Comparison of ENCODE assay signal across 15 cellular contexts in genomic region chr10:5971886-5972285, GRCh38. TPM values are rescaled to one million over a fixed set of nuclear protein-coding genes. Genes with fewer than 3 reads are reported as not detected.
DNase-seq lines count a peak whose midpoint lies in the region; ATAC-seq and TF ChIP-seq lines count a peak whose summit lies in the region.
"Had no signal": no experiment of that assay in that cellular context is flagged by ENCODE, and none has a peak within 500 bp of the region (broad histone marks: within the 10 kb centered on the region; RNA-seq: fewer than 3 reads in every experiment).

No MANE protein-coding gene starts in this region.

- no peaks in the 10 kb centered on the region for H3K27me3 ChIP-seq in CD4-positive, alpha-beta memory T cell (ENCODE audit: insufficient read depth, low read length)
- H3K27me3 ChIP-seq in esophagus squamous epithelium (no peaks in the 10 kb centered on the region), sigmoid colon (no peaks in the 10 kb centered on the region)

- peak overlapping the region in 6 of 8 donors; percentile 10 to 80 (median 64) for H3K4me3 Mint-ChIP-seq in CD4-positive, alpha-beta memory T cell
- H3K4me3 Mint-ChIP-seq: neural progenitor cell had no signal

- no peaks in the 10 kb centered on the region for H3K9me3 Mint-ChIP-seq in CD4-positive, alpha-beta memory T cell
- H3K9me3 Mint-ChIP-seq: immature natural killer cell had no signal

- peak overlapping the region; percentile 51 to 88 (median 76) for H3K27ac Mint-ChIP-seq in CD4-positive, alpha-beta memory T cell
- H3K27ac Mint-ChIP-seq: neural progenitor cell had no signal

- intact Hi-C loops in CD4-positive, alpha-beta memory T cell (cut with micrococcal nuclease): loop anchor here (10.0 kb wide), 1 partner anchor 287 kb away; the partner anchor contains the start of gene TASOR2
- intact Hi-C loops in esophagus squamous epithelium (cut with DNase I): no loop called here
- intact Hi-C loops in sigmoid colon (cut with DNase I): no loop called here

- no peak for TF ChIP-seq EP300 in sigmoid colon (IDR thresholded peaks at IDR 0.05)

- POLR2A ChIA-PET in CD4-positive, alpha-beta memory T cell (lab: Charles Lee; ENCODE audit: partially characterized antibody): interaction anchor here (1.3 kb wide), 1 partner anchor 12 kb away, joined by 4 read pairs; no protein-coding TSS in a partner anchor

- 35 to 50% methylated on average over 4 of the region's 4 CpGs for WGBS in esophagus squamous epithelium, 2 donors
- 38 to 61% methylated on average over 4 of the region's 4 CpGs for WGBS in sigmoid colon, 2 donors

- H3K4me3 ChIP-seq in CD4-positive, alpha-beta memory T cell (ENCODE audit: low read length in 2 of 2): no peak overlapping the region
- H3K4me3 ChIP-seq in esophagus squamous epithelium (peak overlapping the region in 1 of 4 donors; percentile 27), sigmoid colon (no peak overlapping the region)
- H3K4me3 ChIP-seq: neural progenitor cell had no signal

- CTCF ChIA-PET in CD4-positive, alpha-beta memory T cell (lab: Charles Lee; ENCODE audit: partially characterized antibody): interaction anchor here (1.4 kb wide), 1 partner anchor 42 kb away, joined by 7 read pairs; no protein-coding TSS in a partner anchor

- TF ChIP-seq POLR2A in esophagus squamous epithelium (IDR thresholded peaks at IDR 0.05) (no peak), sigmoid colon (IDR thresholded peaks at IDR 0.05) (no peak)

- H3K27me3 Mint-ChIP-seq in CD4-positive, alpha-beta memory T cell: no peaks in the 10 kb centered on the region

- H3K9me3 ChIP-seq in CD4-positive, alpha-beta memory T cell (ENCODE audit: control insufficient read depth in 1 of 2, low read length in 2 of 2): no peaks in the 10 kb centered on the region
- no peaks in the 10 kb centered on the region for H3K9me3 ChIP-seq in esophagus squamous epithelium
- H3K9me3 ChIP-seq in sigmoid colon: no peaks in the 10 kb centered on the region

- no peak for DNase-seq in CD4-positive, alpha-beta memory T cell
- peak; percentile 44 for DNase-seq in OCI-M1 (lab: John Stamatoyannopoulos, UW)
- no peak for DNase-seq in esophagus squamous epithelium (lab: John Stamatoyannopoulos, UW)
- DNase-seq in sigmoid colon: peak; percentile 56
- no peak for DNase-seq in NOMO-1 treated with dmso at 0.1 percent for 144 hours (lab: John Stamatoyannopoulos, UW; ENCODE audit: unreplicated experiment)
- no peak for DNase-seq in COLO829 (ENCODE audit: low spot score)
- no peak for DNase-seq in NCI-H187 (lab: John Stamatoyannopoulos, UW)
- DNase-seq: activated CD4-positive, alpha-beta T cell treated with anti-CD3 and anti-CD28 coated beads, Interleukin-2, amount 50 U/mL, for 1 hour; immature natural killer cell; NCI-H510A; SIG-M5; substantia nigra had no signal

- H3K4me1 ChIP-seq in CD4-positive, alpha-beta memory T cell (ENCODE audit: insufficient read depth, low read length): peaks cover 41% of the 10 kb centered on the region
- H3K4me1 ChIP-seq in esophagus squamous epithelium (peaks cover 10 to 62% (median 34%) of the 10 kb centered on the region in 3 donors), sigmoid colon (peaks cover 0 to 11% (median 5%) of the 10 kb centered on the region in 4 donors)

- H3K4me1 Mint-ChIP-seq in CD4-positive, alpha-beta memory T cell: peaks cover 36 to 68% (median 58%) of the 10 kb centered on the region in 4 donors

- H3K36me3 Mint-ChIP-seq in CD4-positive, alpha-beta memory T cell: peaks cover 4 to 6% of the 10 kb centered on the region in 2 donors
- H3K36me3 Mint-ChIP-seq: neural progenitor cell had no signal

- no peaks in the 10 kb centered on the region for H3K36me3 ChIP-seq in CD4-positive, alpha-beta memory T cell (ENCODE audit: insufficient read depth, low read length)
- H3K36me3 ChIP-seq in esophagus squamous epithelium (no peaks in the 10 kb centered on the region), sigmoid colon (no peaks in the 10 kb centered on the region)
- H3K36me3 ChIP-seq: neural progenitor cell had no signal

- ATAC-seq in GM19463 (IDR thresholded peaks at IDR 0.05; ENCODE audit: unreplicated experiment): no peak

- TF ChIP-seq CTCF in esophagus squamous epithelium (IDR thresholded peaks at IDR 0.05) (no peak), sigmoid colon (IDR thresholded peaks at IDR 0.05) (no peak)

- peak overlapping the region; percentile 36 for H3K27ac ChIP-seq in CD4-positive, alpha-beta memory T cell (ENCODE audit: low read depth, low read length)
- H3K27ac ChIP-seq in esophagus squamous epithelium (peak overlapping the region; percentile 76 to 89 (median 79)), sigmoid colon (peak overlapping the region; percentile 47 to 67 (median 55))
- H3K27ac ChIP-seq: epithelial cell of prostate, neural progenitor cell had no signal

RNA-seq across cellular contexts. Expression of gene IL15RA, which starts 5.5 kb away (rescaled TPM):
- 10 to 100 TPM; 11.1 to 14.7 TPM for total RNA-seq in CD4-positive, alpha-beta memory T cell
- polyA plus RNA-seq in CD4-positive, alpha-beta memory T cell: 10 to 100 TPM; 17.4 to 20.0 TPM
- total RNA-seq in esophagus squamous epithelium: 10 to 100 TPM in 2 of 4 donors, 1 to 10 TPM in 2; 7.1 to 15.6 (median 11.0) TPM
- 10 to 100 TPM; 11.0 to 16.4 (median 13.9) TPM for total RNA-seq in sigmoid colon
- 10 to 100 TPM in 2 of 3 donors, 1 to 10 TPM in 1; 5.5 to 23.7 (median 16.8) TPM for polyA plus RNA-seq in sigmoid colon

Comparison
In these comparisons a context has a peak if more than half of its experiments do, and no peak if none do; other contexts are left out.
1. DNase-seq: peak in OCI-M1 (single experiment) and sigmoid colon (single experiment); none in CD4-positive, alpha-beta memory T cell (0 of 5), esophagus squamous epithelium (single experiment), NOMO-1 treated with dmso at 0.1 percent for 144 hours (single experiment), COLO829 (single experiment) and NCI-H187 (0 of 2).
2. Peak in every context shown above with its lines, with median percentiles within 50 percentile points of each other: H3K27ac ChIP-seq.